Comparison of ENCODE assay signal across 16 cellular contexts in the genomic region with DNA sequence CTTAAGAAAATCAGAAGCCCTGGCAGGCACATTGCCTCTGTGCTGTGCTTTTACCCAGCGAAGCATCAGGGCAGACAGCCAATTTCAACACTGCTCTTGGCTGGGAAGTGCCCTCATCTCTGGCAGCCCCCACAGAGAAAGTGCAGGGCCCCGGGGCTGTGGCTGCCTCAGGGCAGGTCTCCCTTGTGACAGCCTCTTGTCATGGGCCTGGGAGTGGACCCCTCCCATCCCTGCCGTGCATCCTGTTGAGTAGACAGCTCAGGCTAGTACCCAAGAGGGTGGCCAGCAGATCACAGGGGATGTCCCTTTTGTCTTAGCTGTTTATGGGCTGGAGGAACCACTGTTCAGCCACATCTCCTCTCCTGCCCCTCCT. TPM values are rescaled to one million over a fixed set of nuclear protein-coding genes. Genes with fewer than 3 reads are reported as not detected.
A peak's percentile ranks its signal among the peaks of the same experiment; 100 is the strongest.
DNase-seq lines count a peak whose midpoint lies in the region; TF ChIP-seq lines count a peak whose summit lies in the region.
"Had no signal": no experiment of that assay in that cellular context is flagged by ENCODE, and none has a peak within 500 bp of the region (broad histone marks: within the 10 kb centered on the region; RNA-seq: fewer than 3 reads in every experiment).

No MANE protein-coding gene starts in this region.

- H3K27ac Mint-ChIP-seq in activated CD4-positive, alpha-beta memory T cell treated with anti-CD3 and anti-CD28 coated beads, Interleukin-2, amount 10 ng/mL, durations not matched to agents 7 days and 5 days: no peak overlapping the region
- H3K27ac Mint-ChIP-seq: activated CD4-positive, alpha-beta T cell treated with anti-CD3 and anti-CD28 coated beads, Interleukin-2, amount 10 ng/mL, durations not matched to agents 7 days and 5 days; activated CD8-positive, alpha-beta memory T cell treated with anti-CD3 and anti-CD28 coated beads, Interleukin-2, amount 10 ng/mL, durations not matched to agents 7 days and 5 days; activated naive CD8-positive, alpha-beta T cell; activated T-helper 1 cell treated with anti-CD3 and anti-CD28 coated beads, Interleukin-12 subunit alpha, Interleukin-12 subunit beta, Interleukin-2, Interleukin-4 antibody, amounts not matched to agents 30 ng/mL and 10 ng/mL and 1 ng/mL, durations not matched to agents 14 hours and 24 hours and 36 hours had no signal

- H3K4me3 Mint-ChIP-seq in activated CD4-positive, alpha-beta memory T cell treated with anti-CD3 and anti-CD28 coated beads, Interleukin-2, amount 10 ng/mL, durations not matched to agents 7 days and 5 days: no peak overlapping the region
- H3K4me3 Mint-ChIP-seq: activated CD4-positive, alpha-beta T cell treated with anti-CD3 and anti-CD28 coated beads, Interleukin-2, amount 10 ng/mL, durations not matched to agents 7 days and 5 days; activated CD8-positive, alpha-beta memory T cell treated with anti-CD3 and anti-CD28 coated beads, Interleukin-2, amount 10 ng/mL, durations not matched to agents 7 days and 5 days; activated naive CD8-positive, alpha-beta T cell; activated T-helper 1 cell treated with anti-CD3 and anti-CD28 coated beads, Interleukin-12 subunit alpha, Interleukin-12 subunit beta, Interleukin-2, Interleukin-4 antibody, amounts not matched to agents 30 ng/mL and 10 ng/mL and 1 ng/mL, durations not matched to agents 14 hours and 24 hours and 36 hours had no signal

- CTCF ChIA-PET in activated CD4-positive, alpha-beta memory T cell treated with anti-CD3 and anti-CD28 coated beads, Interleukin-2, amount 10 ng/mL, durations not matched to agents 7 days and 5 days (lab: Charles Lee): no interaction called here

- POLR2A ChIA-PET in activated CD4-positive, alpha-beta memory T cell treated with anti-CD3 and anti-CD28 coated beads, Interleukin-2, amount 10 ng/mL, durations not matched to agents 7 days and 5 days (lab: Charles Lee): no interaction called here

- H3K36me3 Mint-ChIP-seq in activated CD4-positive, alpha-beta memory T cell treated with anti-CD3 and anti-CD28 coated beads, Interleukin-2, amount 10 ng/mL, durations not matched to agents 7 days and 5 days (ENCODE audit: low read depth): no peaks in the 10 kb centered on the region

- in situ Hi-C loops in G401 (cut with HindIII; ENCODE audit: low sequenced_read_pairs): no loop called here

- peak; percentile 0 for DNase-seq in 8988T
- DNase-seq in GM20000 (ENCODE audit: low spot score): peak; percentile 7
- DNase-seq in NCI-H345 (lab: John Stamatoyannopoulos, UW): peak; percentile 63
- peak; percentile 19 for DNase-seq in medulla oblongata (ENCODE audit: extremely low spot score)
- no peak for DNase-seq in G401 (ENCODE audit: low spot score)
- DNase-seq in activated CD4-positive, alpha-beta memory T cell treated with anti-CD3 and anti-CD28 coated beads, Interleukin-2, amount 10 ng/mL, durations not matched to agents 7 days and 5 days: no peak
- no peak for DNase-seq in D341Med (ENCODE audit: low spot score)
- no peak for DNase-seq in dedifferentiated amniotic fluid mesenchymal stem cell (ENCODE audit: extremely low spot score)
- DNase-seq: activated CD4-positive, alpha-beta T cell treated with anti-CD3 and anti-CD28 coated beads, Interleukin-2, amount 10 ng/mL, durations not matched to agents 7 days and 5 days; activated CD8-positive, alpha-beta memory T cell treated with anti-CD3 and anti-CD28 coated beads, Interleukin-2, amount 10 ng/mL, durations not matched to agents 7 days and 5 days; dermis blood vessel endothelial cell; NCI-H1694 treated with DMSO at 0.1 percent for 48 hours; NCI-H774; WERI-Rb-1 had no signal

- peaks cover 15% of the 10 kb centered on the region for H3K27me3 Mint-ChIP-seq in activated CD4-positive, alpha-beta memory T cell treated with anti-CD3 and anti-CD28 coated beads, Interleukin-2, amount 10 ng/mL, durations not matched to agents 7 days and 5 days

- no peak for TF ChIP-seq CTCF in GM20000 (IDR thresholded peaks at IDR 0.05; ENCODE audit: extremely low read depth, missing control alignments)

- H3K9me3 Mint-ChIP-seq in activated CD4-positive, alpha-beta memory T cell treated with anti-CD3 and anti-CD28 coated beads, Interleukin-2, amount 10 ng/mL, durations not matched to agents 7 days and 5 days: peaks cover 19% of the 10 kb centered on the region

- H3K4me1 Mint-ChIP-seq in activated CD4-positive, alpha-beta memory T cell treated with anti-CD3 and anti-CD28 coated beads, Interleukin-2, amount 10 ng/mL, durations not matched to agents 7 days and 5 days: no peaks in the 10 kb centered on the region
- H3K4me1 Mint-ChIP-seq: activated CD4-positive, alpha-beta T cell treated with anti-CD3 and anti-CD28 coated beads, Interleukin-2, amount 10 ng/mL, durations not matched to agents 7 days and 5 days; activated CD8-positive, alpha-beta memory T cell treated with anti-CD3 and anti-CD28 coated beads, Interleukin-2, amount 10 ng/mL, durations not matched to agents 7 days and 5 days had no signal

RNA-seq across cellular contexts. Expression of gene TTC34, which starts 23.3 kb away (rescaled TPM):
- 0.17 TPM in 1 of 2 replicates, not detected in the other for total RNA-seq in G401 (2014; rRNA removed; shearing (Covaris generic))
- total RNA-seq in activated CD4-positive, alpha-beta memory T cell treated with anti-CD3 and anti-CD28 coated beads, Interleukin-2, amount 10 ng/mL, durations not matched to agents 7 days and 5 days: 1 to 10 TPM; 1.5 to 1.6 TPM

Comparison
In these comparisons a context has a peak if more than half of its experiments do, and no peak if none do; other contexts are left out.
1. DNase-seq: peak in 8988T (single experiment), GM20000 (single experiment), NCI-H345 (single experiment) and medulla oblongata (single experiment); none in G401 (single experiment), activated CD4-positive, alpha-beta memory T cell treated with anti-CD3 and anti-CD28 coated beads, Interleukin-2, amount 10 ng/mL, durations not matched to agents 7 days and 5 days (single experiment), D341Med (single experiment) and dedifferentiated amniotic fluid mesenchymal stem cell (single experiment).